In genomic region chr2:215930505-215931233, GRCh38 we compare ENCODE assay signal across 1 cellular context.
TF ChIP-seq lines count a peak whose summit lies in the region.

No MANE protein-coding gene starts in this region.

TF ChIP-seq in K562, 482 proteins besides CTCF, POLR2A, EP300 and RAD21 (continued from another document):
- no peak for TF ChIP-seq ZNF431 (CRISPR knock-in tag; IDR thresholded peaks at IDR 0.05)
- no peak for TF ChIP-seq USF1 (CRISPR knock-in tag; IDR thresholded peaks at IDR 0.05)
- no peak for TF ChIP-seq C11orf30 (IDR thresholded peaks at IDR 0.05; ENCODE audit: low read depth)
- TF ChIP-seq ZNF449 (CRISPR knock-in tag; IDR thresholded peaks at IDR 0.05), result no peak
TF ChIP-seq in K562: peak in this region for 0.
